In genomic region chr3:129005526-129006303, GRCh38 we compare ENCODE assay signal across 11 cellular contexts. TPM values are rescaled to one million over a fixed set of nuclear protein-coding genes. Genes with fewer than 3 reads are reported as not detected.
DNase-seq lines count a peak whose midpoint lies in the region; ATAC-seq, FAIRE-seq and TF ChIP-seq lines count a peak whose summit lies in the region.
"Had no signal": no experiment of that assay in that cellular context is flagged by ENCODE, and none has a peak within 500 bp of the region (broad histone marks: within the 10 kb centered on the region; RNA-seq: fewer than 3 reads in every experiment).

No MANE protein-coding gene starts in this region.

- 0 out of 2 replicates have a peak overlapping the region, but pooled peaks have one; percentile 26 for H3K9ac ChIP-seq in IMR-90 (ENCODE audit: low read depth, low read length)

- WGBS in IMR-90 (ENCODE audit: extremely low coverage in 2 of 2, insufficient read length in 1 of 2), 2 experiments = 93% methylated on average over 2 of the region's 4 CpGs; no CpG with 5 or more reads in 1 of the 2 experiments

- H3K27ac ChIP-seq in IMR-90 (ENCODE audit: insufficient read depth, low read length) = peak overlapping the region; percentile 59; the same call in 1 of the 2 replicates

- H3K18ac ChIP-seq in IMR-90 (ENCODE audit: low read depth, low read length) = peak overlapping the region; percentile 55; the same call in 1 of the 2 replicates

- no peak overlapping the region for H3K4me3 ChIP-seq in IMR-90 (ENCODE audit: insufficient read depth, low read depth, low read length)

- peaks cover 12% of the 10 kb centered on the region for H3K4me1 ChIP-seq in IMR-90 (ENCODE audit: control insufficient read depth, insufficient read depth, low read length)

- peaks cover 22% of the 10 kb centered on the region for H3K27me3 Mint-ChIP-seq in central memory CD8-positive, alpha-beta T cell
- H3K27me3 Mint-ChIP-seq in memory B cell (peaks cover 30% of the 10 kb centered on the region), natural killer cell (ENCODE audit: low read depth in 2 of 2) (peaks cover 17 to 29% of the 10 kb centered on the region in 2 donors)
- H3K27me3 Mint-ChIP-seq in stimulated activated memory B cell treated with anti-CD40 and anti-IgM and Interleukin-4, amounts not matched to agents 10 μg/mL and 1 μg/mL and 100 μg/mL, for 72 hours = peaks cover 45% of the 10 kb centered on the region

- no peaks in the 10 kb centered on the region for H3K36me3 ChIP-seq in IMR-90 (ENCODE audit: control insufficient read depth, insufficient read depth, low read length)

- no peak overlapping the region for H2BK5ac ChIP-seq in IMR-90 (ENCODE audit: low read depth, low read length, poor library complexity, severe bottlenecking)

- TF ChIP-seq RAD21 in IMR-90 (IDR thresholded peaks at IDR 0.05; ENCODE audit: low read length) = no peak

- H3K14ac ChIP-seq in IMR-90 (replicated peaks; ENCODE audit: low read depth, low read length) = peak overlapping the region; percentile 47; the same call in 1 of the 2 replicates

- CTCF ChIA-PET in IMR-90 (lab: Yijun Ruan, JAX) = no interaction called here

- peaks cover 47% of the 10 kb centered on the region for H3K27me3 ChIP-seq in IMR-90 (ENCODE audit: control insufficient read depth, insufficient read depth, low read length)

- peak overlapping the region; percentile 29 for H3K27ac Mint-ChIP-seq in central memory CD8-positive, alpha-beta T cell (ENCODE audit: low read depth)
- H3K27ac Mint-ChIP-seq in memory B cell (peak overlapping the region; percentile 11), natural killer cell (no peak overlapping the region)
- no peak overlapping the region for H3K27ac Mint-ChIP-seq in stimulated activated memory B cell treated with anti-CD40 and anti-IgM and Interleukin-4, amounts not matched to agents 10 μg/mL and 1 μg/mL and 100 μg/mL, for 72 hours

- ATAC-seq in IMR-90 (ENCODE audit: low read depth) = peak; percentile 87
- no peak for ATAC-seq in central memory CD8-positive, alpha-beta T cell (replicated peaks; ENCODE audit: extremely low read depth, poor library complexity, severe bottlenecking)
- ATAC-seq in memory B cell (ENCODE audit: low read depth) = no peak
- ATAC-seq in natural killer cell = no peak
- ATAC-seq in sciatic nerve = no peak
- no peak for ATAC-seq in stimulated activated memory B cell treated with anti-CD40 and anti-IgM and Interleukin-4, amounts not matched to agents 10 μg/mL and 1 μg/mL and 100 μg/mL, for 72 hours

- no peak for FAIRE-seq in frontal cortex (lab: Jason Lieb, UNC)

- H4K8ac ChIP-seq in IMR-90 (ENCODE audit: low read depth in 2 of 2, low read length in 2 of 2) = peak overlapping the region; percentile 75 to 87; a peak in 2 of 4 replicates

- H3K36me3 Mint-ChIP-seq in central memory CD8-positive, alpha-beta T cell (ENCODE audit: insufficient read depth) = no peaks in the 10 kb centered on the region
- H3K36me3 Mint-ChIP-seq in memory B cell = no peaks in the 10 kb centered on the region
- H3K36me3 Mint-ChIP-seq in natural killer cell = no peaks in the 10 kb centered on the region
- H3K36me3 Mint-ChIP-seq in stimulated activated memory B cell treated with anti-CD40 and anti-IgM and Interleukin-4, amounts not matched to agents 10 μg/mL and 1 μg/mL and 100 μg/mL, for 72 hours = no peaks in the 10 kb centered on the region
- H3K36me3 Mint-ChIP-seq: naive B cell had no signal

- H3K4me3 Mint-ChIP-seq in central memory CD8-positive, alpha-beta T cell = no peak overlapping the region
- H3K4me3 Mint-ChIP-seq in memory B cell (no peak overlapping the region), natural killer cell (no peak overlapping the region)
- no peak overlapping the region for H3K4me3 Mint-ChIP-seq in stimulated activated memory B cell treated with anti-CD40 and anti-IgM and Interleukin-4, amounts not matched to agents 10 μg/mL and 1 μg/mL and 100 μg/mL, for 72 hours

- peak overlapping the region; percentile 75 for H2BK120ac ChIP-seq in IMR-90 (ENCODE audit: low read depth, low read length)

- peak overlapping the region; percentile 34; the same call in 1 of the 2 replicates for H3K4ac ChIP-seq in IMR-90 (ENCODE audit: low read depth, low read length)

- H3K4me1 Mint-ChIP-seq in central memory CD8-positive, alpha-beta T cell = peaks cover 24% of the 10 kb centered on the region
- H3K4me1 Mint-ChIP-seq in memory B cell (peaks cover 23% of the 10 kb centered on the region), natural killer cell (peaks cover 26 to 43% of the 10 kb centered on the region in 2 donors)
- peaks cover 24% of the 10 kb centered on the region for H3K4me1 Mint-ChIP-seq in stimulated activated memory B cell treated with anti-CD40 and anti-IgM and Interleukin-4, amounts not matched to agents 10 μg/mL and 1 μg/mL and 100 μg/mL, for 72 hours

- intact Hi-C loops in IMR-90 (cut with micrococcal nuclease) = no loop called here
- intact Hi-C loops in natural killer cell (cut with micrococcal nuclease) = no loop called here
- intact Hi-C loops in sciatic nerve (cut with DNase I) = no loop called here

- H3K79me1 ChIP-seq in IMR-90 (ENCODE audit: low read depth in 1 of 2, low read length in 2 of 2) = no peaks in the 10 kb centered on the region

- DNase-seq in COLO668 (lab: John Stamatoyannopoulos, UW; ENCODE audit: unreplicated experiment) (peak; percentile 46), IMR-90 (peak; percentile 65), memory B cell (ENCODE audit: low spot score in 2 of 2) (no peak), natural killer cell (no peak), frontal cortex (ENCODE audit: low spot score in 2 of 2) (no peak), sciatic nerve (ENCODE audit: low spot score) (no peak)
- no peak for DNase-seq in central memory CD8-positive, alpha-beta T cell (ENCODE audit: low spot score in 2 of 2)
- DNase-seq: naive B cell, NCI-H187 treated with DMSO at 0.1 percent for 48 hours had no signal

- POLR2A ChIA-PET in IMR-90 (lab: Charles Lee; ENCODE audit: unreplicated experiment) = interaction anchor here (1.4 kb wide), 1 partner anchor 11 kb away, joined by 6 read pairs; no protein-coding TSS in a partner anchor

- H2AK5ac ChIP-seq in IMR-90 (ENCODE audit: low read depth, low read length) = peak overlapping the region; percentile 45; the same call in 1 of the 2 replicates

- dilution Hi-C loops in IMR-90 (cut with HindIII; ENCODE audit: low sequenced_read_pairs, unreplicated experiment) = no loop called here

- H2AK9ac ChIP-seq in IMR-90 (replicated peaks; ENCODE audit: low read depth, low read length, poor library complexity) = no peak overlapping the region

- peak overlapping the region; percentile 67 for H2AFZ ChIP-seq in IMR-90 (replicated peaks; ENCODE audit: low read length, poor library complexity)

- BruUV-seq in IMR-90 (replicated peaks; lab: Mats Ljungman, UMichigan) = no TSS peak

- no peaks in the 10 kb centered on the region for H3K9me3 ChIP-seq in IMR-90 (ENCODE audit: control insufficient read depth, insufficient read depth, low read length)

- H3K9me1 ChIP-seq in IMR-90 (ENCODE audit: insufficient read depth, low read length) = no peaks in the 10 kb centered on the region; the same call in 1 of the 2 replicates

- TF ChIP-seq CTCF in IMR-90 (conservative IDR thresholded peaks at IDR 0.05; ENCODE audit: low read depth, low read length) (no peak), natural killer cell (IDR thresholded peaks at IDR 0.05) (no peak)

- peak overlapping the region; percentile 48; the same call in 1 of the 2 replicates for H2BK20ac ChIP-seq in IMR-90 (ENCODE audit: low read depth, low read length)

- no peak for TF ChIP-seq POLR2A in IMR-90 (IDR thresholded peaks at IDR 0.05; ENCODE audit: low read depth, low read length)

- in situ Hi-C loops in IMR-90 (cut with MboI; ENCODE audit: low sequenced_read_pairs) = no loop called here

- H3K4me2 ChIP-seq in IMR-90 (ENCODE audit: low read depth, low read length) = no peak overlapping the region; the same call in 1 of the 2 replicates

- no peaks in the 10 kb centered on the region for H4K20me1 ChIP-seq in IMR-90 (ENCODE audit: insufficient read depth, low read length)

- H4K5ac ChIP-seq in IMR-90 (ENCODE audit: low read depth, low read length) = peak overlapping the region; percentile 78; the same call in 1 of the 2 replicates

- H3K56ac ChIP-seq in IMR-90 (ENCODE audit: extremely low read depth, insufficient read depth, low read length) = no peak overlapping the region

- 0 out of 2 replicates have a peak overlapping the region, but pooled peaks have one; percentile 9 for H3K23ac ChIP-seq in IMR-90 (ENCODE audit: low read depth, low read length)

- H2BK15ac ChIP-seq in IMR-90 (ENCODE audit: low read depth, low read length) = no peak overlapping the region; the same call in 2 of the 3 replicates

- peak overlapping the region; percentile 69 for H4K91ac ChIP-seq in IMR-90 (ENCODE audit: insufficient read depth, low read depth, low read length)

- H3K9me3 Mint-ChIP-seq in central memory CD8-positive, alpha-beta T cell = no peaks in the 10 kb centered on the region
- no peaks in the 10 kb centered on the region for H3K9me3 Mint-ChIP-seq in memory B cell
- H3K9me3 Mint-ChIP-seq in natural killer cell = no peaks in the 10 kb centered on the region
- H3K9me3 Mint-ChIP-seq in stimulated activated memory B cell treated with anti-CD40 and anti-IgM and Interleukin-4, amounts not matched to agents 10 μg/mL and 1 μg/mL and 100 μg/mL, for 72 hours = no peaks in the 10 kb centered on the region
- H3K9me3 Mint-ChIP-seq: naive B cell had no signal

TF ChIP-seq in IMR-90, 13 proteins besides CTCF, POLR2A, EP300 and RAD21 (continues in another document):
- no peak for TF ChIP-seq CEBPB (IDR thresholded peaks at IDR 0.05; ENCODE audit: low read depth, low read length)
- no peak for TF ChIP-seq RFX5 (IDR thresholded peaks at IDR 0.05; ENCODE audit: low read depth, low read length)
- TF ChIP-seq MXI1 (IDR thresholded peaks at IDR 0.05; ENCODE audit: borderline replicate concordance, low read depth, low read length) = 0 out of 2 replicates have a peak, but pooled peaks have one; percentile 24

RNA-seq across cellular contexts. Expression of gene EFCC1, which starts 4.6 kb away (rescaled TPM):
- total RNA-seq in IMR-90 (2012; rRNA removed) (not detected in 2 replicates), natural killer cell (under 1 TPM in 2 of 3 donors, not detected in 1; 0.28 to 0.70 TPM), frontal cortex (0.41 TPM), sciatic nerve (1.6 TPM)
- not detected in 2 replicates for polyA plus RNA-seq in IMR-90 (2012; rRNA removed)
- polyA plus RNA-seq in IMR-90 (2012; cell fraction: cytosol; rRNA removed) = not detected in 2 replicates
- polyA plus RNA-seq in IMR-90 (2012; cell fraction: nucleus; rRNA removed; ENCODE audit: low replicate concordance) = not detected in 2 replicates

RNA-seq across cellular contexts. Expression of gene CFAP92, which starts 11.8 kb away (rescaled TPM):
- not detected in 2 replicates for total RNA-seq in IMR-90 (2012; rRNA removed)
- not detected in 2 replicates for polyA plus RNA-seq in IMR-90 (2012; rRNA removed)
- not detected in 2 replicates for polyA plus RNA-seq in IMR-90 (2012; cell fraction: cytosol; rRNA removed)
- polyA plus RNA-seq in IMR-90 (2012; cell fraction: nucleus; rRNA removed; ENCODE audit: low replicate concordance) = not detected in 2 replicates
- under 1 TPM; 0.26 to 0.43 (median 0.41) TPM for total RNA-seq in natural killer cell
- 1.6 TPM for total RNA-seq in frontal cortex
- 1.2 TPM for total RNA-seq in sciatic nerve
- total RNA-seq: T-helper 2 cell treated with Interferon-gamma antibody and Interleukin-4, amounts not matched to agents 100 ng/mL and 5 ng/mL, for 36 hours had no signal

RNA-seq across cellular contexts. Expression of gene GP9, which starts 54.9 kb away (rescaled TPM):
- total RNA-seq in IMR-90 (2012; rRNA removed) (not detected in 2 replicates), natural killer cell (1 to 10 TPM in 2 of 3 donors, under 1 TPM in 1; 0.86 to 8.6 (median 3.8) TPM), frontal cortex (not detected), sciatic nerve (0.53 TPM)
- not detected in 2 replicates for polyA plus RNA-seq in IMR-90 (2012; rRNA removed)
- polyA plus RNA-seq in IMR-90 (2012; cell fraction: cytosol; rRNA removed) = not detected in 2 replicates
- polyA plus RNA-seq in IMR-90 (2012; cell fraction: nucleus; rRNA removed; ENCODE audit: low replicate concordance) = not detected in 2 replicates
- total RNA-seq: T-helper 2 cell treated with Interferon-gamma antibody and Interleukin-4, amounts not matched to agents 100 ng/mL and 5 ng/mL, for 36 hours had no signal

Comparison
In these comparisons a context has a peak if more than half of its experiments do, and no peak if none do; other contexts are left out.
1. DNase-seq: peak in COLO668 (single experiment) and IMR-90 (single experiment); none in central memory CD8-positive, alpha-beta T cell (0 of 2), memory B cell (0 of 2), natural killer cell (single experiment), frontal cortex (0 of 2) and sciatic nerve (single experiment).
2. H3K27ac Mint-ChIP-seq: peak in central memory CD8-positive, alpha-beta T cell (single experiment) and memory B cell (single experiment); none in natural killer cell (0 of 2) and stimulated activated memory B cell treated with anti-CD40 and anti-IgM and Interleukin-4, amounts not matched to agents 10 μg/mL and 1 μg/mL and 100 μg/mL, for 72 hours (single experiment).